7 cellular contexts compared by ENCODE assay signal in the genomic region with DNA sequence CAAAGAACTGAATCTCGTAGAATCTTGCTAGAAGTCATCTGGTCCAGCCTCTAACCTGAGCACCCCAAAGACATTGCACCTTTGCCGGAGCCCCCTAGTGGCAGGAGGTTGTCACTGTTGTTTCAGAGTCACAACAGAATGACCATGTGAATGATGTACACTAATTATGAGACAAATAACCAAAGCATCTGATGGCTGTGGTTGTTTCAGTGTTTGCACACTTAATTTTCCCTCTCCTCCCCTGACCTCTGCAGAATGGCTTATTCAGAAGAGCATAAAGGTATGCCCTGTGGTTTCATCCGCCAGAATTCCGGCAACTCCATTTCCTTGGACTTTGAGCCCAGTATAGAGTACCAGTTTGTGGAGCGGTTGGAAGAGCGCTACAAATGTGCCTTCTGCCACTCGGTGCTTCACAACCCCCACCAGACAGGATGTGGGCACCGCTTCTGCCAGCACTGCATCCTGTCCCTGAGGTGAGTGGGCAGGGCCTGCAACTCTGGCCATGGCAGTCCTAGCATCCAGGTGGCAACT. TPM values are rescaled to one million over a fixed set of nuclear protein-coding genes. Genes with fewer than 3 reads are reported as not detected.
A peak's percentile ranks its signal among the peaks of the same experiment; 100 is the strongest.
DNase-seq lines count a peak whose midpoint lies in the region; ATAC-seq and TF ChIP-seq lines count a peak whose summit lies in the region.

No MANE protein-coding gene starts in this region.

- H3F3A ChIP-seq in GM23248 (ENCODE audit: insufficient read depth) (peaks cover 7% of the 10 kb centered on the region; the same call in 1 of the 2 replicates), Loucy (ENCODE audit: low read depth) (peaks cover 8% of the 10 kb centered on the region)

- ATAC-seq in esophagus mucosa, result peak; percentile 71

- H3K9me3 Mint-ChIP-seq in activated CD4-positive, alpha-beta memory T cell treated with anti-CD3 and anti-CD28 coated beads, Interleukin-2, amount 10 ng/mL, durations not matched to agents 7 days and 5 days, result peaks cover 15% of the 10 kb centered on the region

- no peaks in the 10 kb centered on the region for H3K27me3 Mint-ChIP-seq in activated CD4-positive, alpha-beta memory T cell treated with anti-CD3 and anti-CD28 coated beads, Interleukin-2, amount 10 ng/mL, durations not matched to agents 7 days and 5 days

- H3K9me2 ChIP-seq in GM23248 (ENCODE audit: insufficient read depth) (no peaks in the 10 kb centered on the region), Loucy (replicated peaks; ENCODE audit: low read depth, low read length) (no peaks in the 10 kb centered on the region)

- H3K9me3 ChIP-seq in GM23248 (ENCODE audit: low read depth), result no peaks in the 10 kb centered on the region
- peaks cover 10% of the 10 kb centered on the region; the same call in 1 of the 2 replicates for H3K9me3 ChIP-seq in Loucy (ENCODE audit: insufficient read depth, low read depth, low read length)

- POLR2A ChIA-PET in activated CD4-positive, alpha-beta memory T cell treated with anti-CD3 and anti-CD28 coated beads, Interleukin-2, amount 10 ng/mL, durations not matched to agents 7 days and 5 days (lab: Charles Lee), result interaction anchor here (1.2 to 1.8 kb wide), 3 partner anchors 17 to 27 kb away, joined by 4 read pairs; no protein-coding TSS in a partner anchor

- peak; percentile 55 for TF ChIP-seq CTCF in GM13976 (IDR thresholded peaks at IDR 0.05; ENCODE audit: borderline replicate concordance, control extremely low read depth, extremely low read depth, insufficient read depth, missing control alignments)
- peak; percentile 92 for TF ChIP-seq CTCF in Loucy (conservative IDR thresholded peaks at IDR 0.05; ENCODE audit: low read length)

- peak overlapping the region; percentile 40 for H3K4me3 Mint-ChIP-seq in activated CD4-positive, alpha-beta memory T cell treated with anti-CD3 and anti-CD28 coated beads, Interleukin-2, amount 10 ng/mL, durations not matched to agents 7 days and 5 days

- H4K20me1 ChIP-seq in GM23248 (ENCODE audit: insufficient read depth) (no peaks in the 10 kb centered on the region), Loucy (ENCODE audit: insufficient read depth, low read length, poor library complexity, severe bottlenecking) (peaks cover 5% of the 10 kb centered on the region)

- H3K27me3 ChIP-seq in GM23248 (replicated peaks; ENCODE audit: insufficient read depth), result no peaks in the 10 kb centered on the region
- H3K27me3 ChIP-seq in Loucy (ENCODE audit: insufficient read depth, low read length, poor library complexity, severe bottlenecking), result no peaks in the 10 kb centered on the region

- no peak overlapping the region for H3K27ac ChIP-seq in GM23248

- in situ Hi-C loops in GM13976 (cut with MboI; ENCODE audit: low sequenced_read_pairs, unreplicated experiment) (no loop called here), GM23248 (cut with MboI) (no loop called here)

- H3K4me1 ChIP-seq in GM23248 (ENCODE audit: insufficient read depth) (peaks cover 16% of the 10 kb centered on the region), Loucy (ENCODE audit: insufficient read depth, low read length, poor library complexity, severe bottlenecking) (peaks cover 32% of the 10 kb centered on the region)

- peak overlapping the region; percentile 90 for H3K27ac Mint-ChIP-seq in activated CD4-positive, alpha-beta memory T cell treated with anti-CD3 and anti-CD28 coated beads, Interleukin-2, amount 10 ng/mL, durations not matched to agents 7 days and 5 days

- CTCF ChIA-PET in activated CD4-positive, alpha-beta memory T cell treated with anti-CD3 and anti-CD28 coated beads, Interleukin-2, amount 10 ng/mL, durations not matched to agents 7 days and 5 days (lab: Charles Lee), result interaction anchor here (1.2 kb wide), 1 partner anchor 116 kb away, joined by 3 read pairs; no protein-coding TSS in a partner anchor

- no peak overlapping the region for H2AFZ ChIP-seq in GM23248
- H2AFZ ChIP-seq in Loucy (ENCODE audit: low read length), result no peak overlapping the region

- H3K36me3 Mint-ChIP-seq in activated CD4-positive, alpha-beta memory T cell treated with anti-CD3 and anti-CD28 coated beads, Interleukin-2, amount 10 ng/mL, durations not matched to agents 7 days and 5 days (ENCODE audit: low read depth), result peaks cover 73% of the 10 kb centered on the region

- no peak overlapping the region for H3K4me2 ChIP-seq in GM23248 (ENCODE audit: unreplicated experiment)
- H3K4me2 ChIP-seq in Loucy (ENCODE audit: low read depth, low read length, poor library complexity, severe bottlenecking), result peak overlapping the region; percentile 79

- peaks cover 52% of the 10 kb centered on the region for H3K4me1 Mint-ChIP-seq in activated CD4-positive, alpha-beta memory T cell treated with anti-CD3 and anti-CD28 coated beads, Interleukin-2, amount 10 ng/mL, durations not matched to agents 7 days and 5 days

- no peak overlapping the region for H3K9ac ChIP-seq in GM23248
- peak overlapping the region; percentile 32 for H3K9ac ChIP-seq in Loucy (ENCODE audit: low read depth, low read length, poor library complexity, severe bottlenecking)

- WGBS in GM23248 (ENCODE audit: low coverage in 1 of 2, low lambda C conversion rate in 2 of 2, missing lambda C conversion rate in 2 of 2), 2 experiments, result 86 to 89% methylated on average over 8 of the region's 8 CpGs

- no peaks in the 10 kb centered on the region for H3K36me3 ChIP-seq in GM23248 (ENCODE audit: low read depth)
- peaks cover 58% of the 10 kb centered on the region; the same call in 1 of the 2 replicates for H3K36me3 ChIP-seq in Loucy (ENCODE audit: insufficient read depth, low read length)

- H3K79me2 ChIP-seq in GM23248 (ENCODE audit: insufficient read depth) (no peaks in the 10 kb centered on the region), Loucy (ENCODE audit: insufficient read depth, low read length) (peaks cover 84% of the 10 kb centered on the region)

- H3K4me3 ChIP-seq in GM23248 (no peak overlapping the region), Loucy (ENCODE audit: low read length, poor library complexity, severe bottlenecking) (peak overlapping the region; percentile 61)

- DNase-seq in GM13976 (ENCODE audit: low spot score) (peak; percentile 69), GM23248 (peak; percentile 29), NCI-H1092 (lab: John Stamatoyannopoulos, UW) (no peak)
- DNase-seq in activated CD4-positive, alpha-beta memory T cell treated with anti-CD3 and anti-CD28 coated beads, Interleukin-2, amount 10 ng/mL, durations not matched to agents 7 days and 5 days, result peak; percentile 76
- peak; percentile 56 for DNase-seq in stimulated activated CD4-positive, alpha-beta T cell treated with anti-CD3 and anti-CD28 coated beads, Interleukin-12 subunit alpha, Interleukin-12 subunit beta, amount 100 ng/mL, for 4 hours

RNA-seq across cellular contexts. Expression of a gene that starts 26.4 kb away (rescaled TPM):
- 7.7 and 9.9 TPM in 2 replicates for total RNA-seq in GM23248 (2014; rRNA removed; shearing (Covaris generic))
- polyA plus RNA-seq in GM23248 (2016; fragmentation: Nextera tagmentation; extraction: Ambion mirVana), result 5.7 and 6.3 TPM in 2 replicates
- total RNA-seq in activated CD4-positive, alpha-beta memory T cell treated with anti-CD3 and anti-CD28 coated beads, Interleukin-2, amount 10 ng/mL, durations not matched to agents 7 days and 5 days, result 10 to 100 TPM; 67.9 to 68.4 TPM
- total RNA-seq in esophagus mucosa, result 2.8 TPM
